In genomic region chr20:1306316-1307135, GRCh38 we compare ENCODE assay signal across 13 cellular contexts. TPM values are rescaled to one million over a fixed set of nuclear protein-coding genes. Genes with fewer than 3 reads are reported as not detected.
DNase-seq lines count a peak whose midpoint lies in the region; ATAC-seq, FAIRE-seq and TF ChIP-seq lines count a peak whose summit lies in the region.
"Had no signal": no experiment of that assay in that cellular context is flagged by ENCODE, and none has a peak within 500 bp of the region (broad histone marks: within the 10 kb centered on the region; RNA-seq: fewer than 3 reads in every experiment).

No MANE protein-coding gene starts in this region.

- intact Hi-C loops in HepG2 (cut with micrococcal nuclease; ENCODE audit: unreplicated experiment) = no loop called here
- intact Hi-C loops in right lobe of liver (cut with DNase I) = no loop called here
- intact Hi-C loops in body of pancreas (cut with DNase I) = no loop called here
- intact Hi-C loops in right cardiac atrium (cut with DNase I) = no loop called here

- in situ Hi-C loops in HepG2 (cut with HindIII; ENCODE audit: extremely low pct_ligation_motif_present, low pct_unique_long_range_greater_than_20kb) = no loop called here

- TF ChIP-seq EP300 in HepG2 (IDR thresholded peaks at IDR 0.05; ENCODE audit: low read depth in 2 of 2, low read length in 2 of 2) = no peak
- no peak for TF ChIP-seq EP300 in HepG2 (CRISPR knock-in tag; IDR thresholded peaks at IDR 0.05; ENCODE audit: borderline replicate concordance)

- no peak for FAIRE-seq in HepG2 (lab: Jason Lieb, UNC)

- peaks cover 10 to 40% of the 10 kb centered on the region in 2 experiments; a peak in 4 of 5 replicates for H3K27me3 ChIP-seq in HepG2 (ENCODE audit: control insufficient read depth in 1 of 2, insufficient read depth in 2 of 2, low read length in 2 of 2)
- no peaks in the 10 kb centered on the region for H3K27me3 ChIP-seq in right lobe of liver
- H3K27me3 ChIP-seq in neural progenitor cell = no peaks in the 10 kb centered on the region
- H3K27me3 ChIP-seq in body of pancreas = no peaks in the 10 kb centered on the region
- H3K27me3 ChIP-seq in right cardiac atrium (ENCODE audit: control insufficient read depth, insufficient read depth) = no peaks in the 10 kb centered on the region
- H3K27me3 ChIP-seq: BLaER1 treated with 17β-estradiol and CSF1 and Interleukin-3, amounts not matched to agents 10 nM and 100 nM had no signal

- H3K4me3 Mint-ChIP-seq in neural progenitor cell (no peak overlapping the region), T-helper 17 cell (no peak overlapping the region)
- no peak overlapping the region for H3K4me3 Mint-ChIP-seq in stimulated activated effector memory CD8-positive, alpha-beta T cell treated with anti-CD3 and anti-CD28 coated beads, Interleukin-12 subunit alpha, Interleukin-12 subunit beta, amount 100 ng/mL, for 72 hours
- H3K4me3 Mint-ChIP-seq: CD4-positive, CD25-positive, alpha-beta regulatory T cell had no signal

- H3F3A ChIP-seq in neural progenitor cell (ENCODE audit: low read depth) = no peaks in the 10 kb centered on the region

- 46% methylated on average over 9 of the region's 14 CpGs for WGBS in HepG2 (ENCODE audit: low lambda C conversion rate)
- WGBS in right lobe of liver (ENCODE audit: insufficient coverage, low coverage, low lambda C conversion rate, missing lambda C conversion rate) = 83% methylated on average over 3 of the region's 14 CpGs
- WGBS in body of pancreas, 2 donors = 86 to 89% methylated on average over 10 to 14 of the region's 14 CpGs
- 88% methylated on average over 14 of the region's 14 CpGs for WGBS in right cardiac atrium

- no peak overlapping the region for H3K27ac ChIP-seq in HepG2 (ENCODE audit: extremely low read length, insufficient read depth, low read length)
- H3K27ac ChIP-seq in right lobe of liver = no peak overlapping the region
- H3K27ac ChIP-seq in cingulate gyrus (ENCODE audit: low read depth, low read length) = peak overlapping the region; percentile 41
- no peak overlapping the region for H3K27ac ChIP-seq in neural progenitor cell
- H3K27ac ChIP-seq in body of pancreas = no peak overlapping the region
- H3K27ac ChIP-seq in right cardiac atrium (ENCODE audit: low read length) = no peak overlapping the region
- H3K27ac ChIP-seq: BLaER1 treated with 17β-estradiol and CSF1 and Interleukin-3, amounts not matched to agents 10 nM and 100 nM; HL-60 had no signal

- H3K4me3 ChIP-seq in HepG2 (replicated peaks in 1 of 3; ENCODE audit: insufficient read depth in 1 of 3, low read depth in 2 of 3, low read length in 3 of 3) = no peak overlapping the region
- H3K4me3 ChIP-seq in right lobe of liver = no peak overlapping the region
- no peak overlapping the region for H3K4me3 ChIP-seq in neural progenitor cell
- H3K4me3 ChIP-seq in body of pancreas = no peak overlapping the region
- no peak overlapping the region for H3K4me3 ChIP-seq in right cardiac atrium (ENCODE audit: low read length)
- H3K4me3 ChIP-seq: BLaER1 treated with 17β-estradiol and CSF1 and Interleukin-3, amounts not matched to agents 10 nM and 100 nM had no signal

- CTCF ChIA-PET in HepG2 (lab: Yijun Ruan, JAX; ENCODE audit: low intra/inter-chr PET ratio, low total read pairs) = no interaction called here

- H3K4me1 Mint-ChIP-seq in neural progenitor cell (peaks cover 16% of the 10 kb centered on the region), T-helper 17 cell (peaks cover 4% of the 10 kb centered on the region)
- H3K4me1 Mint-ChIP-seq in stimulated activated effector memory CD8-positive, alpha-beta T cell treated with anti-CD3 and anti-CD28 coated beads, Interleukin-12 subunit alpha, Interleukin-12 subunit beta, amount 100 ng/mL, for 72 hours = peaks cover under 1% of the 10 kb centered on the region

- no TSS peak for BruUV-seq in HepG2 (replicated peaks; lab: Mats Ljungman, UMichigan)

- H4K20me1 ChIP-seq in HepG2 (ENCODE audit: insufficient read depth, low read length) (no peaks in the 10 kb centered on the region), neural progenitor cell (ENCODE audit: low read depth) (no peaks in the 10 kb centered on the region)
- H4K20me1 ChIP-seq: BLaER1 treated with 17β-estradiol and CSF1 and Interleukin-3, amounts not matched to agents 10 nM and 100 nM had no signal

- no peaks in the 10 kb centered on the region for H3K4me1 ChIP-seq in HepG2 (ENCODE audit: insufficient read depth, low read length)
- no peaks in the 10 kb centered on the region for H3K4me1 ChIP-seq in right lobe of liver
- peaks cover 8% of the 10 kb centered on the region for H3K4me1 ChIP-seq in neural progenitor cell
- no peaks in the 10 kb centered on the region for H3K4me1 ChIP-seq in body of pancreas
- H3K4me1 ChIP-seq in right cardiac atrium (ENCODE audit: control insufficient read depth, insufficient read depth, low read length) = no peaks in the 10 kb centered on the region

- no peak for TF ChIP-seq CTCF in HepG2 (CRISPR knock-in tag; IDR thresholded peaks at IDR 0.05)
- no peak for TF ChIP-seq CTCF in right lobe of liver (IDR thresholded peaks at IDR 0.05)
- no peak for TF ChIP-seq CTCF in neural progenitor cell (IDR thresholded peaks at IDR 0.05)
- no peak for TF ChIP-seq CTCF in body of pancreas (IDR thresholded peaks at IDR 0.05)

- H3K4me2 ChIP-seq in HepG2 (ENCODE audit: low read depth, low read length) (no peak overlapping the region), neural progenitor cell (no peak overlapping the region)
- H3K4me2 ChIP-seq: BLaER1 treated with 17β-estradiol and CSF1 and Interleukin-3, amounts not matched to agents 10 nM and 100 nM had no signal

- H3K36me3 ChIP-seq in HepG2 (replicated peaks in 1 of 2; ENCODE audit: control insufficient read depth in 1 of 2, insufficient read depth in 2 of 2, low read length in 2 of 2) = no peaks in the 10 kb centered on the region
- no peaks in the 10 kb centered on the region for H3K36me3 ChIP-seq in right lobe of liver
- H3K36me3 ChIP-seq in neural progenitor cell = no peaks in the 10 kb centered on the region
- no peaks in the 10 kb centered on the region for H3K36me3 ChIP-seq in body of pancreas (replicated peaks in 1 of 2; ENCODE audit: insufficient read depth in 1 of 2, low read depth in 2 of 2)
- H3K36me3 ChIP-seq: BLaER1 treated with 17β-estradiol and CSF1 and Interleukin-3, amounts not matched to agents 10 nM and 100 nM had no signal

- H3K27me3 Mint-ChIP-seq in neural progenitor cell (ENCODE audit: insufficient read depth, low read depth) = no peaks in the 10 kb centered on the region
- H3K27me3 Mint-ChIP-seq in T-helper 17 cell = no peaks in the 10 kb centered on the region
- H3K27me3 Mint-ChIP-seq: CD4-positive, CD25-positive, alpha-beta regulatory T cell had no signal

- ATAC-seq in HepG2 (no peak), right lobe of liver (no peak), body of pancreas (no peak), T-helper 17 cell (no peak), right cardiac atrium (no peak)
- ATAC-seq in stimulated activated effector memory CD8-positive, alpha-beta T cell treated with anti-CD3 and anti-CD28 coated beads, Interleukin-12 subunit alpha, Interleukin-12 subunit beta, amount 100 ng/mL, for 72 hours = no peak

- H3K9me3 ChIP-seq in HepG2 (ENCODE audit: low read length) (no peaks in the 10 kb centered on the region), right lobe of liver (no peaks in the 10 kb centered on the region), neural progenitor cell (ENCODE audit: low read depth) (no peaks in the 10 kb centered on the region), body of pancreas (no peaks in the 10 kb centered on the region), T-helper 17 cell (ENCODE audit: control insufficient read depth, low read length, poor library complexity, severe bottlenecking) (no peaks in the 10 kb centered on the region), right cardiac atrium (ENCODE audit: control insufficient read depth, low read length) (no peaks in the 10 kb centered on the region)
- H3K9me3 ChIP-seq: BLaER1 treated with 17β-estradiol and CSF1 and Interleukin-3, amounts not matched to agents 10 nM and 100 nM had no signal

- H3K36me3 Mint-ChIP-seq in neural progenitor cell (no peaks in the 10 kb centered on the region), T-helper 17 cell (ENCODE audit: low read depth) (peaks cover 6% of the 10 kb centered on the region)
- peaks cover 14% of the 10 kb centered on the region for H3K36me3 Mint-ChIP-seq in stimulated activated effector memory CD8-positive, alpha-beta T cell treated with anti-CD3 and anti-CD28 coated beads, Interleukin-12 subunit alpha, Interleukin-12 subunit beta, amount 100 ng/mL, for 72 hours

- POLR2A ChIA-PET in HepG2 (lab: Yijun Ruan, JAX) = interaction anchor here (0.9 kb wide), 1 partner anchor 19 kb away, joined by 4 read pairs; no protein-coding TSS in a partner anchor

- TF ChIP-seq POLR2A in HepG2 (IDR thresholded peaks at IDR 0.05; ENCODE audit: insufficient read depth in 1 of 2, low read depth in 2 of 2, low read length in 2 of 2) = no peak
- TF ChIP-seq POLR2A in right lobe of liver (IDR thresholded peaks at IDR 0.05) = no peak
- TF ChIP-seq POLR2A in body of pancreas (IDR thresholded peaks at IDR 0.05) = no peak

- no peaks in the 10 kb centered on the region for H3K9me3 Mint-ChIP-seq in neural progenitor cell
- H3K9me3 Mint-ChIP-seq in stimulated activated effector memory CD8-positive, alpha-beta T cell treated with anti-CD3 and anti-CD28 coated beads, Interleukin-12 subunit alpha, Interleukin-12 subunit beta, amount 100 ng/mL, for 72 hours = no peaks in the 10 kb centered on the region
- H3K9me3 Mint-ChIP-seq: CD4-positive, CD25-positive, alpha-beta regulatory T cell had no signal

- H3K9ac ChIP-seq in HepG2 (ENCODE audit: insufficient read depth, low read depth, low read length) = no peak overlapping the region
- no peak overlapping the region for H3K9ac ChIP-seq in neural progenitor cell
- H3K9ac ChIP-seq: BLaER1 treated with 17β-estradiol and CSF1 and Interleukin-3, amounts not matched to agents 10 nM and 100 nM had no signal

- no peaks in the 10 kb centered on the region for H3K79me2 ChIP-seq in HepG2 (ENCODE audit: insufficient read depth, low read length)
- no peaks in the 10 kb centered on the region for H3K79me2 ChIP-seq in neural progenitor cell (ENCODE audit: low read depth)

- H2AFZ ChIP-seq in HepG2 (ENCODE audit: low read length) (no peak overlapping the region), neural progenitor cell (replicated peaks) (no peak overlapping the region)

- TF ChIP-seq RAD21 in HepG2 (CRISPR knock-in tag; IDR thresholded peaks at IDR 0.05) = no peak

- peak overlapping the region; percentile 42 for H3K27ac Mint-ChIP-seq in neural progenitor cell
- peak overlapping the region; percentile 54 for H3K27ac Mint-ChIP-seq in stimulated activated effector memory CD8-positive, alpha-beta T cell treated with anti-CD3 and anti-CD28 coated beads, Interleukin-12 subunit alpha, Interleukin-12 subunit beta, amount 100 ng/mL, for 72 hours
- H3K27ac Mint-ChIP-seq in T-helper 17 cell = no peak overlapping the region
- H3K27ac Mint-ChIP-seq: CD4-positive, CD25-positive, alpha-beta regulatory T cell had no signal

- DNase-seq in HepG2 (ENCODE audit: low spot score) = no peak
- no peak for DNase-seq in right lobe of liver
- DNase-seq in neural progenitor cell (ENCODE audit: low spot score) = no peak
- no peak for DNase-seq in stimulated activated effector memory CD8-positive, alpha-beta T cell treated with anti-CD3 and anti-CD28 coated beads, Interleukin-12 subunit alpha, Interleukin-12 subunit beta, amount 100 ng/mL, for 72 hours (ENCODE audit: low spot score in 2 of 2)
- DNase-seq in body of pancreas = no peak
- no peak for DNase-seq in T-helper 17 cell
- no peak for DNase-seq in right cardiac atrium
- DNase-seq: 8988T; CD4-positive, CD25-positive, alpha-beta regulatory T cell; HCEC 1CT had no signal

RNA-seq across cellular contexts. Expression of gene SDCBP2, which starts 22.4 kb away (rescaled TPM):
- total RNA-seq in HepG2 (2016; rRNA removed; fragmentation: Illumina TruSeq; extraction: Trizol) (0.87 and 1.2 TPM in 2 replicates), right lobe of liver (10 to 100 TPM in 3 of 6 experiments, 1 to 10 TPM in 3; 2.0 to 43.3 (median 16.6) TPM), neural progenitor cell (ENCODE audit: low replicate concordance) (1.6 and 6.6 TPM in 2 replicates), body of pancreas (10 to 100 TPM; 14.8 to 20.0 TPM), T-helper 17 cell (1 to 10 TPM; 1.2 to 2.3 TPM), right cardiac atrium (1 to 10 TPM; 1.9 to 2.2 (median 2.2) TPM)
- total RNA-seq in HepG2 (2016; cell fraction: cytosol; rRNA removed; fragmentation: Illumina TruSeq; extraction: Trizol; ENCODE audit: low read depth) = 0.79 and 0.91 TPM in 2 replicates
- 0.89 and 1.1 TPM in 2 replicates for total RNA-seq in HepG2 (2016; cell fraction: insoluble cytoplasmic fraction; rRNA removed; fragmentation: Illumina TruSeq; extraction: Trizol)
- 0.48 and 0.93 TPM in 2 replicates for total RNA-seq in HepG2 (2016; cell fraction: membrane; rRNA removed; fragmentation: Illumina TruSeq; extraction: Trizol)
- total RNA-seq in HepG2 (2016; cell fraction: nucleus; rRNA removed; fragmentation: Illumina TruSeq; extraction: Trizol) = 0.66 and 0.81 TPM in 2 replicates
- polyA plus RNA-seq in HepG2 (2011; rRNA removed) (2.4 and 2.9 TPM in 2 replicates), right cardiac atrium (2.0 TPM)
- polyA plus RNA-seq in HepG2 (2011; cell fraction: cytosol; rRNA removed) = 2.5 and 3.1 TPM in 2 replicates
- polyA plus RNA-seq in HepG2 (2011; cell fraction: nucleus; rRNA removed) = 6.1 and 6.2 TPM in 2 replicates
- 2.1 and 4.3 TPM in 2 replicates for polyA plus RNA-seq in HepG2 (2012)
- 0.62 and 0.94 TPM in 2 replicates for polyA plus RNA-seq in HepG2 (2016; cell fraction: cytosol; fragmentation: Illumina TruSeq; extraction: Trizol; ENCODE audit: low read depth)
- 0.67 and 0.96 TPM in 2 replicates for polyA plus RNA-seq in HepG2 (2016; cell fraction: insoluble cytoplasmic fraction; fragmentation: Illumina TruSeq; extraction: Trizol; ENCODE audit: low read depth)
- 0.65 and 0.68 TPM in 2 replicates for polyA plus RNA-seq in HepG2 (2016; cell fraction: membrane; fragmentation: Illumina TruSeq; extraction: Trizol; ENCODE audit: low read depth)
- polyA plus RNA-seq in HepG2 (2016; cell fraction: nucleus; fragmentation: Illumina TruSeq; extraction: Trizol; ENCODE audit: insufficient read depth, low read depth) = 1.5 and 1.6 TPM in 2 replicates
- 0.42 and 0.92 TPM in 2 replicates for polyA minus RNA-seq in HepG2 (2011; rRNA and poly(A)+ RNA removed; ENCODE audit: low replicate concordance)
- polyA minus RNA-seq in HepG2 (2011; cell fraction: cytosol; rRNA and poly(A)+ RNA removed) = 0.62 and 0.89 TPM in 2 replicates
- 0.37 and 0.64 TPM in 2 replicates for polyA minus RNA-seq in HepG2 (2011; cell fraction: nucleus; rRNA and poly(A)+ RNA removed)

RNA-seq across cellular contexts. Expression of gene SNPH, which starts 40.4 kb away (rescaled TPM):
- total RNA-seq in HepG2 (2016; rRNA removed; fragmentation: Illumina TruSeq; extraction: Trizol) (0.09 TPM in 1 of 2 replicates, not detected in the other), right lobe of liver (under 1 TPM; 0.11 to 0.61 (median 0.12) TPM), neural progenitor cell (ENCODE audit: low replicate concordance) (0.43 and 0.90 TPM in 2 replicates), body of pancreas (1 to 10 TPM; 3.3 to 3.4 TPM), T-helper 17 cell (1 to 10 TPM; 6.7 to 9.4 TPM), right cardiac atrium (1 to 10 TPM; 4.8 to 6.8 (median 5.7) TPM)
- not detected in 2 replicates for total RNA-seq in HepG2 (2016; cell fraction: cytosol; rRNA removed; fragmentation: Illumina TruSeq; extraction: Trizol; ENCODE audit: low read depth)
- 0.04 TPM in 1 of 2 replicates, not detected in the other for total RNA-seq in HepG2 (2016; cell fraction: insoluble cytoplasmic fraction; rRNA removed; fragmentation: Illumina TruSeq; extraction: Trizol)
- 0.03 TPM in 1 of 2 replicates, not detected in the other for total RNA-seq in HepG2 (2016; cell fraction: membrane; rRNA removed; fragmentation: Illumina TruSeq; extraction: Trizol)
- total RNA-seq in HepG2 (2016; cell fraction: nucleus; rRNA removed; fragmentation: Illumina TruSeq; extraction: Trizol) = 0.06 TPM in 2 replicates
- polyA plus RNA-seq in HepG2 (2011; rRNA removed) (not detected in 2 replicates), right cardiac atrium (5.2 TPM)
- polyA plus RNA-seq in HepG2 (2011; cell fraction: cytosol; rRNA removed) = not detected in 2 replicates
- 0.02 TPM in 1 of 2 replicates, not detected in the other for polyA plus RNA-seq in HepG2 (2011; cell fraction: nucleus; rRNA removed)
- polyA plus RNA-seq in HepG2 (2012) = not detected in 2 replicates
- not detected in 2 replicates for polyA plus RNA-seq in HepG2 (2016; cell fraction: cytosol; fragmentation: Illumina TruSeq; extraction: Trizol; ENCODE audit: low read depth)
- polyA plus RNA-seq in HepG2 (2016; cell fraction: insoluble cytoplasmic fraction; fragmentation: Illumina TruSeq; extraction: Trizol; ENCODE audit: low read depth) = not detected in 2 replicates
- not detected in 2 replicates for polyA plus RNA-seq in HepG2 (2016; cell fraction: membrane; fragmentation: Illumina TruSeq; extraction: Trizol; ENCODE audit: low read depth)
- 0.12 TPM in 1 of 2 replicates, not detected in the other for polyA plus RNA-seq in HepG2 (2016; cell fraction: nucleus; fragmentation: Illumina TruSeq; extraction: Trizol; ENCODE audit: insufficient read depth, low read depth)
- polyA minus RNA-seq in HepG2 (2011; rRNA and poly(A)+ RNA removed; ENCODE audit: low replicate concordance) = 0.02 and 0.10 TPM in 2 replicates
- polyA minus RNA-seq in HepG2 (2011; cell fraction: cytosol; rRNA and poly(A)+ RNA removed) = not detected in 2 replicates
- not detected in 2 replicates for polyA minus RNA-seq in HepG2 (2011; cell fraction: nucleus; rRNA and poly(A)+ RNA removed)
